ENCODE assay signal across 25 cellular contexts in the genomic region with DNA sequence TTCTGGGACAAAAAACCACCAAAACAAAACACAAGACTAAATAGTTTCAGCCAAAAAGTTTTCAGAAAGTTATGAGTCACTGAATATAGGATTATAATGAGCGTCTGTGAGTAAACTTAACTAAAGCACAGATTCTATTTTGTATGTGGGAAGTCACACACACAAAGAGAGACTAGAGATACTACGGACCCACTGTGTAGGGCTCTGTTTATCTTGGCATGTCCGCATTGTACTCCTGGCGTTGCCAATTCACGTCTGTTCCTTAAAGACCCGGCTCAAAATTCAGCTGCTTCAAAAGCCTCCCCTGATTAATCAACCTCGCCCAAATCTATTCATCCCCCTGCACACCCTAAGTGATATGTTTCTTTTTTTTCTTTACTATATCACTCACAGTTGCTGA. TPM values are rescaled to one million over a fixed set of nuclear protein-coding genes. Genes with fewer than 3 reads are reported as not detected.
DNase-seq lines count a peak whose midpoint lies in the region; TF ChIP-seq lines count a peak whose summit lies in the region.
"Had no signal": no experiment of that assay in that cellular context is flagged by ENCODE, and none has a peak within 500 bp of the region (broad histone marks: within the 10 kb centered on the region; RNA-seq: fewer than 3 reads in every experiment).

No MANE protein-coding gene starts in this region.

- no peaks in the 10 kb centered on the region for H3K79me2 ChIP-seq in ACC112 (ENCODE audit: control insufficient read depth, insufficient read depth, low read length, unreplicated experiment)

- WGBS in ovary, 3 donors: 5 to 8% (median 5%) methylated on average over 7 of the region's 7 CpGs
- 38 to 43% methylated on average over 7 of the region's 7 CpGs for WGBS in lower leg skin, 2 donors

- H3K9me3 ChIP-seq in MG63 (no peaks in the 10 kb centered on the region), ovary (no peaks in the 10 kb centered on the region)
- H3K9me3 ChIP-seq: BLaER1 treated with 17β-estradiol and CSF1 and Interleukin-3, amounts not matched to agents 10 nM and 100 nM; HAP-1 had no signal

- no peak for TF ChIP-seq CTCF in chondrocyte (IDR thresholded peaks at IDR 0.05)
- no peak for TF ChIP-seq CTCF in ovary (IDR thresholded peaks at IDR 0.05)
- TF ChIP-seq CTCF in lower leg skin (IDR thresholded peaks at IDR 0.05): no peak

- TF ChIP-seq EP300 in ovary (IDR thresholded peaks at IDR 0.05): no peak

- H3K27me3 ChIP-seq in ACC112 (ENCODE audit: insufficient read depth, low read length) (no peaks in the 10 kb centered on the region), MG63 (no peaks in the 10 kb centered on the region), ovary (no peaks in the 10 kb centered on the region)
- H3K27me3 ChIP-seq: BLaER1 treated with 17β-estradiol and CSF1 and Interleukin-3, amounts not matched to agents 10 nM and 100 nM had no signal

- H3K4me1 ChIP-seq in ACC112 (ENCODE audit: control insufficient read depth, insufficient read depth, low read length, unreplicated experiment) (peaks cover 13% of the 10 kb centered on the region), ovary (ENCODE audit: insufficient read depth) (peaks cover 19% of the 10 kb centered on the region)
- H3K4me1 ChIP-seq: BLaER1 treated with 17β-estradiol and CSF1 and Interleukin-3, amounts not matched to agents 10 nM and 100 nM; HAP-1 had no signal

- no peaks in the 10 kb centered on the region for H3K36me3 ChIP-seq in ACC112 (ENCODE audit: insufficient read depth, low read length)
- no peaks in the 10 kb centered on the region for H3K36me3 ChIP-seq in MG63
- no peaks in the 10 kb centered on the region for H3K36me3 ChIP-seq in ovary
- H3K36me3 ChIP-seq: BLaER1 treated with 17β-estradiol and CSF1 and Interleukin-3, amounts not matched to agents 10 nM and 100 nM; HAP-1 had no signal

- H3K27ac ChIP-seq in ACC112 (ENCODE audit: low read depth, low read length) (no peak overlapping the region), ovary (peak overlapping the region; percentile 14 to 23)
- H3K27ac ChIP-seq: BLaER1 treated with 17β-estradiol and CSF1 and Interleukin-3, amounts not matched to agents 10 nM and 100 nM; HL-60 had no signal

- peaks cover 4% of the 10 kb centered on the region for H3K27me3 Mint-ChIP-seq in chondrocyte (ENCODE audit: low read depth)
- H3K27me3 Mint-ChIP-seq: stimulated activated memory B cell treated with anti-CD40 and anti-IgM and Interleukin-4, amounts not matched to agents 10 μg/mL and 1 μg/mL and 100 μg/mL, for 72 hours had no signal

- no peaks in the 10 kb centered on the region for H3K9me3 Mint-ChIP-seq in chondrocyte (ENCODE audit: low read depth)
- H3K9me3 Mint-ChIP-seq: activated B cell treated with CpG ODN at 0.5 μM for 24 hours; stimulated activated memory B cell treated with anti-CD40 and anti-IgM and Interleukin-4, amounts not matched to agents 10 μg/mL and 1 μg/mL and 100 μg/mL, for 72 hours had no signal

- DNase-seq in MG63 (peak; percentile 79), chondrocyte (ENCODE audit: low spot score) (no peak), ovary (peak in 1 of 5 donors; percentile 68), lower leg skin (ENCODE audit: low spot score in 2 of 2) (no peak), GM19238 (ENCODE audit: insufficient read length, low spot score) (no peak), NCI-H2171 (lab: John Stamatoyannopoulos, UW) (no peak), hypothalamus (lab: John Stamatoyannopoulos, UW) (no peak)
- DNase-seq: activated B cell treated with CpG ODN at 0.5 μM for 24 hours; activated CD4-positive, alpha-beta T cell treated with anti-CD3 and anti-CD28 coated beads, Interleukin-2, amount 50 U/mL, for 48 hours; activated effector memory CD4-positive, alpha-beta T cell treated with anti-CD3 and anti-CD28 coated beads, Interleukin-2, amount 50 U/mL, for 16 hours; Karpas-422; kidney glomerular epithelial cell; mesenchymal stem cell; NCI-H187; NCI-H82; OCI-M1; retina; SHP77 treated with DMSO at 0.1 percent for 48 hours; stimulated activated CD4-positive, alpha-beta T cell treated with anti-CD3 and anti-CD28 coated beads, Interleukin-4, amount 100 ng/mL, for 1 hour had no signal

- H3K4me1 Mint-ChIP-seq in chondrocyte (ENCODE audit: low read depth): peaks cover 64% of the 10 kb centered on the region
- H3K4me1 Mint-ChIP-seq: activated B cell treated with CpG ODN at 0.5 μM for 24 hours; stimulated activated memory B cell treated with anti-CD40 and anti-IgM and Interleukin-4, amounts not matched to agents 10 μg/mL and 1 μg/mL and 100 μg/mL, for 72 hours had no signal

- peak overlapping the region; percentile 75 for H3K27ac Mint-ChIP-seq in chondrocyte (ENCODE audit: unreplicated experiment)
- H3K27ac Mint-ChIP-seq: activated B cell treated with CpG ODN at 0.5 μM for 24 hours; stimulated activated memory B cell treated with anti-CD40 and anti-IgM and Interleukin-4, amounts not matched to agents 10 μg/mL and 1 μg/mL and 100 μg/mL, for 72 hours had no signal

- TF ChIP-seq POLR2A in ovary (IDR thresholded peaks at IDR 0.05) (no peak), lower leg skin (IDR thresholded peaks at IDR 0.05) (no peak)

- H3K36me3 Mint-ChIP-seq in chondrocyte (ENCODE audit: low read depth): no peaks in the 10 kb centered on the region
- H3K36me3 Mint-ChIP-seq: stimulated activated memory B cell treated with anti-CD40 and anti-IgM and Interleukin-4, amounts not matched to agents 10 μg/mL and 1 μg/mL and 100 μg/mL, for 72 hours had no signal

- H3K4me3 Mint-ChIP-seq in chondrocyte (ENCODE audit: unreplicated experiment): no peak overlapping the region
- H3K4me3 Mint-ChIP-seq: activated B cell treated with CpG ODN at 0.5 μM for 24 hours; stimulated activated memory B cell treated with anti-CD40 and anti-IgM and Interleukin-4, amounts not matched to agents 10 μg/mL and 1 μg/mL and 100 μg/mL, for 72 hours had no signal

- no peak overlapping the region for H2AFZ ChIP-seq in ACC112 (ENCODE audit: low read length, unreplicated experiment)

- H3K4me3 ChIP-seq in ACC112 (ENCODE audit: low read depth, low read length) (peak overlapping the region; percentile 43; the same call in 1 of the 2 replicates), MG63 (no peak overlapping the region), ovary (no peak overlapping the region), lower leg skin (ENCODE audit: low read depth, poor library complexity, severe bottlenecking) (no peak overlapping the region)
- H3K4me3 ChIP-seq: BLaER1 treated with 17β-estradiol and CSF1 and Interleukin-3, amounts not matched to agents 10 nM and 100 nM; HAP-1 had no signal

- intact Hi-C loops in ovary (cut with DNase I): no loop called here
- intact Hi-C loops in lower leg skin (cut with DNase I; ENCODE audit: low total_unique reads): no loop called here

RNA-seq across cellular contexts. Expression of a gene that starts 26.3 kb away (rescaled TPM):
- 1.7 TPM in 1 of 2 replicates, not detected in the other for total RNA-seq in MG63 (2014; rRNA removed; shearing (Covaris generic); ENCODE audit: low replicate concordance)
- total RNA-seq in chondrocyte (56.3 to 148 TPM (median 145 TPM) in 3 replicates), ovary (100 to 1,000 TPM in 5 of 7 donors, 10 to 100 TPM in 2; 84.4 to 152 (median 123) TPM), lower leg skin (10 to 100 TPM; 12.5 to 26.1 (median 13.0) TPM)
- polyA plus RNA-seq in ovary: 100 to 1,000 TPM; 134 to 272 TPM
- total RNA-seq: activated B cell treated with CpG ODN at 0.5 μM for 24 hours, glomerular endothelial cell had no signal
